1 cellular context compared by ENCODE assay signal in the genomic region with DNA sequence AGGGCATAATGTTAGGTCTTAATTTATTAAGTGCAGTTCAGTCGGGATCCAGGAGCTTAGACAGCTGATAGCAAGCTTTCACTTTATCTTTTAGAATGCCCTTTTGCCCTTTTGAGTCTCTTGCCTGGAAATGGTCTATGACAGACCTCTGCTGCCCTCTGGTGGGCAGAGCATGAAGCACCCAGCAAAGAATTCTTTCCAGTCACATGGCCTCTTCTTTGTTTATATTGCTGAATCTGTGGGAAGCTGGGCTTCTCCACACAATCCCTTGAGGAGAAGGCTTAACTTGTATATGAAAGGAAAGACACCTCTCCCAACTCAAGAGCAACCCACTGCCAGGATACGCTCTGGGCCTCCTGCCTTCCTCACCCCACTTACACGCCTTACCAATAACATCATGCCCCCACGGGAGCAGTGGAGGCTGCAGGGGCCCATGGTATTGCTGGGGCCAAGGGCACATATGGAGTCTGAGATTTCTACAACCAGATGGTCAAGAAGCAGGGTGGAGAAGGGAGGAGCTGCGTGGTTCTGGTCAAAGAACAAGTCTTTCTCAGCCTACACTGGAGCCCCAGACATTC.
TF ChIP-seq lines count a peak whose summit lies in the region.

No MANE protein-coding gene starts in this region.

TF ChIP-seq in HepG2, 621 proteins besides CTCF, POLR2A, EP300 and RAD21 (continued from another document and continues in another):
- TF ChIP-seq PPARG (CRISPR knock-in tag; conservative IDR thresholded peaks at IDR 0.05), result peak; percentile 84
- TF ChIP-seq ZNF777 (CRISPR knock-in tag; IDR thresholded peaks at IDR 0.05), result no peak
- no peak for TF ChIP-seq TSC22D2 (CRISPR knock-in tag; IDR thresholded peaks at IDR 0.05; ENCODE audit: borderline replicate concordance)
- TF ChIP-seq, protein P1, sequence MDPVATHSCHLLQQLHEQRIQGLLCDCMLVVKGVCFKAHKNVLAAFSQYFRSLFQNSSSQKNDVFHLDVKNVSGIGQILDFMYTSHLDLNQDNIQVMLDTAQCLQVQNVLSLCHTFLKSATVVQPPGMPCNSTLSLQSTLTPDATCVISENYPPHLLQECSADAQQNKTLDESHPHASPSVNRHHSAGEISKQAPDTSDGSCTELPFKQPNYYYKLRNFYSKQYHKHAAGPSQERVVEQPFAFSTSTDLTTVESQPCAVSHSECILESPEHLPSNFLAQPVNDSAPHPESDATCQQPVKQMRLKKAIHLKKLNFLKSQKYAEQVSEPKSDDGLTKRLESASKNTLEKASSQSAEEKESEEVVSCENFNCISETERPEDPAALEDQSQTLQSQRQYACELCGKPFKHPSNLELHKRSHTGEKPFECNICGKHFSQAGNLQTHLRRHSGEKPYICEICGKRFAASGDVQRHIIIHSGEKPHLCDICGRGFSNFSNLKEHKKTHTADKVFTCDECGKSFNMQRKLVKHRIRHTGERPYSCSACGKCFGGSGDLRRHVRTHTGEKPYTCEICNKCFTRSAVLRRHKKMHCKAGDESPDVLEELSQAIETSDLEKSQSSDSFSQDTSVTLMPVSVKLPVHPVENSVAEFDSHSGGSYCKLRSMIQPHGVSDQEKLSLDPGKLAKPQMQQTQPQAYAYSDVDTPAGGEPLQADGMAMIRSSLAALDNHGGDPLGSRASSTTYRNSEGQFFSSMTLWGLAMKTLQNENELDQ (CRISPR knock-in tag; IDR thresholded peaks at IDR 0.05; ENCODE audit: borderline replicate concordance), result no peak
- TF ChIP-seq ZNF256 (CRISPR knock-in tag; conservative IDR thresholded peaks at IDR 0.05), result 0 out of 2 replicates have a peak, but pooled peaks have one; percentile 53
- TF ChIP-seq THAP7 (CRISPR knock-in tag; IDR thresholded peaks at IDR 0.05), result no peak
- TF ChIP-seq SMAD3 (CRISPR knock-in tag; IDR thresholded peaks at IDR 0.05), result 0 out of 2 replicates have a peak, but pooled peaks have one; percentile 28
- peak; percentile 81; the same call in 1 of the 2 replicates for TF ChIP-seq ATF6 (CRISPR knock-in tag; conservative IDR thresholded peaks at IDR 0.05)
- no peak for TF ChIP-seq ZBTB3 (CRISPR knock-in tag; IDR thresholded peaks at IDR 0.05; ENCODE audit: borderline replicate concordance, low read depth)
- no peak for TF ChIP-seq RCOR2 (CRISPR knock-in tag; IDR thresholded peaks at IDR 0.05)
- TF ChIP-seq, protein P2, sequence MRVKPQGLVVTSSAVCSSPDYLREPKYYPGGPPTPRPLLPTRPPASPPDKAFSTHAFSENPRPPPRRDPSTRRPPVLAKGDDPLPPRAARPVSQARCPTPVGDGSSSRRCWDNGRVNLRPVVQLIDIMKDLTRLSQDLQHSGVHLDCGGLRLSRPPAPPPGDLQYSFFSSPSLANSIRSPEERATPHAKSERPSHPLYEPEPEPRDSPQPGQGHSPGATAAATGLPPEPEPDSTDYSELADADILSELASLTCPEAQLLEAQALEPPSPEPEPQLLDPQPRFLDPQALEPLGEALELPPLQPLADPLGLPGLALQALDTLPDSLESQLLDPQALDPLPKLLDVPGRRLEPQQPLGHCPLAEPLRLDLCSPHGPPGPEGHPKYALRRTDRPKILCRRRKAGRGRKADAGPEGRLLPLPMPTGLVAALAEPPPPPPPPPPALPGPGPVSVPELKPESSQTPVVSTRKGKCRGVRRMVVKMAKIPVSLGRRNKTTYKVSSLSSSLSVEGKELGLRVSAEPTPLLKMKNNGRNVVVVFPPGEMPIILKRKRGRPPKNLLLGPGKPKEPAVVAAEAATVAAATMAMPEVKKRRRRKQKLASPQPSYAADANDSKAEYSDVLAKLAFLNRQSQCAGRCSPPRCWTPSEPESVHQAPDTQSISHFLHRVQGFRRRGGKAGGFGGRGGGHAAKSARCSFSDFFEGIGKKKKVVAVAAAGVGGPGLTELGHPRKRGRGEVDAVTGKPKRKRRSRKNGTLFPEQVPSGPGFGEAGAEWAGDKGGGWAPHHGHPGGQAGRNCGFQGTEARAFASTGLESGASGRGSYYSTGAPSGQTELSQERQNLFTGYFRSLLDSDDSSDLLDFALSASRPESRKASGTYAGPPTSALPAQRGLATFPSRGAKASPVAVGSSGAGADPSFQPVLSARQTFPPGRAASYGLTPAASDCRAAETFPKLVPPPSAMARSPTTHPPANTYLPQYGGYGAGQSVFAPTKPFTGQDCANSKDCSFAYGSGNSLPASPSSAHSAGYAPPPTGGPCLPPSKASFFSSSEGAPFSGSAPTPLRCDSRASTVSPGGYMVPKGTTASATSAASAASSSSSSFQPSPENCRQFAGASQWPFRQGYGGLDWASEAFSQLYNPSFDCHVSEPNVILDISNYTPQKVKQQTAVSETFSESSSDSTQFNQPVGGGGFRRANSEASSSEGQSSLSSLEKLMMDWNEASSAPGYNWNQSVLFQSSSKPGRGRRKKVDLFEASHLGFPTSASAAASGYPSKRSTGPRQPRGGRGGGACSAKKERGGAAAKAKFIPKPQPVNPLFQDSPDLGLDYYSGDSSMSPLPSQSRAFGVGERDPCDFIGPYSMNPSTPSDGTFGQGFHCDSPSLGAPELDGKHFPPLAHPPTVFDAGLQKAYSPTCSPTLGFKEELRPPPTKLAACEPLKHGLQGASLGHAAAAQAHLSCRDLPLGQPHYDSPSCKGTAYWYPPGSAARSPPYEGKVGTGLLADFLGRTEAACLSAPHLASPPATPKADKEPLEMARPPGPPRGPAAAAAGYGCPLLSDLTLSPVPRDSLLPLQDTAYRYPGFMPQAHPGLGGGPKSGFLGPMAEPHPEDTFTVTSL (CRISPR knock-in tag; IDR thresholded peaks at IDR 0.05; ENCODE audit: borderline replicate concordance), result no peak
- no peak for TF ChIP-seq PTBP1 (IDR thresholded peaks at IDR 0.05; ENCODE audit: low read depth, low read length, poor library complexity, severe bottlenecking)
- TF ChIP-seq ZNF572 (CRISPR knock-in tag; IDR thresholded peaks at IDR 0.05), result peak; percentile 57; the same call in 1 of the 2 replicates
- TF ChIP-seq MXI1 (IDR thresholded peaks at IDR 0.05; ENCODE audit: borderline replicate concordance, low read depth, low read length), result peak; percentile 86; the same call in 1 of the 3 replicates
- TF ChIP-seq REXO4 (CRISPR knock-in tag; IDR thresholded peaks at IDR 0.05; ENCODE audit: borderline replicate concordance), result no peak; the same call in 1 of the 2 replicates
- TF ChIP-seq ZNF33A (CRISPR knock-in tag; IDR thresholded peaks at IDR 0.05; ENCODE audit: borderline replicate concordance), result no peak
- peak; percentile 69 for TF ChIP-seq TEAD3 (CRISPR knock-in tag; optimal IDR thresholded peaks at IDR 0.05; ENCODE audit: borderline replicate concordance)
- 0 out of 2 replicates have a peak, but pooled peaks have one; percentile 55 for TF ChIP-seq RFXANK (CRISPR knock-in tag; IDR thresholded peaks at IDR 0.05)
- 0 out of 2 replicates have a peak, but pooled peaks have one; percentile 37 for TF ChIP-seq DRAP1 (CRISPR knock-in tag; IDR thresholded peaks at IDR 0.05)
- no peak for TF ChIP-seq KAT7 (CRISPR knock-in tag; IDR thresholded peaks at IDR 0.05; ENCODE audit: borderline replicate concordance)
- peak; percentile 26; the same call in 1 of the 2 replicates for TF ChIP-seq FOSL2 (CRISPR knock-in tag; IDR thresholded peaks at IDR 0.05)
- no peak for TF ChIP-seq HHEX (CRISPR knock-in tag; IDR thresholded peaks at IDR 0.05)
- TF ChIP-seq POLR2G (IDR thresholded peaks at IDR 0.05; ENCODE audit: low read depth, low read length), result no peak
- TF ChIP-seq, protein P3, sequence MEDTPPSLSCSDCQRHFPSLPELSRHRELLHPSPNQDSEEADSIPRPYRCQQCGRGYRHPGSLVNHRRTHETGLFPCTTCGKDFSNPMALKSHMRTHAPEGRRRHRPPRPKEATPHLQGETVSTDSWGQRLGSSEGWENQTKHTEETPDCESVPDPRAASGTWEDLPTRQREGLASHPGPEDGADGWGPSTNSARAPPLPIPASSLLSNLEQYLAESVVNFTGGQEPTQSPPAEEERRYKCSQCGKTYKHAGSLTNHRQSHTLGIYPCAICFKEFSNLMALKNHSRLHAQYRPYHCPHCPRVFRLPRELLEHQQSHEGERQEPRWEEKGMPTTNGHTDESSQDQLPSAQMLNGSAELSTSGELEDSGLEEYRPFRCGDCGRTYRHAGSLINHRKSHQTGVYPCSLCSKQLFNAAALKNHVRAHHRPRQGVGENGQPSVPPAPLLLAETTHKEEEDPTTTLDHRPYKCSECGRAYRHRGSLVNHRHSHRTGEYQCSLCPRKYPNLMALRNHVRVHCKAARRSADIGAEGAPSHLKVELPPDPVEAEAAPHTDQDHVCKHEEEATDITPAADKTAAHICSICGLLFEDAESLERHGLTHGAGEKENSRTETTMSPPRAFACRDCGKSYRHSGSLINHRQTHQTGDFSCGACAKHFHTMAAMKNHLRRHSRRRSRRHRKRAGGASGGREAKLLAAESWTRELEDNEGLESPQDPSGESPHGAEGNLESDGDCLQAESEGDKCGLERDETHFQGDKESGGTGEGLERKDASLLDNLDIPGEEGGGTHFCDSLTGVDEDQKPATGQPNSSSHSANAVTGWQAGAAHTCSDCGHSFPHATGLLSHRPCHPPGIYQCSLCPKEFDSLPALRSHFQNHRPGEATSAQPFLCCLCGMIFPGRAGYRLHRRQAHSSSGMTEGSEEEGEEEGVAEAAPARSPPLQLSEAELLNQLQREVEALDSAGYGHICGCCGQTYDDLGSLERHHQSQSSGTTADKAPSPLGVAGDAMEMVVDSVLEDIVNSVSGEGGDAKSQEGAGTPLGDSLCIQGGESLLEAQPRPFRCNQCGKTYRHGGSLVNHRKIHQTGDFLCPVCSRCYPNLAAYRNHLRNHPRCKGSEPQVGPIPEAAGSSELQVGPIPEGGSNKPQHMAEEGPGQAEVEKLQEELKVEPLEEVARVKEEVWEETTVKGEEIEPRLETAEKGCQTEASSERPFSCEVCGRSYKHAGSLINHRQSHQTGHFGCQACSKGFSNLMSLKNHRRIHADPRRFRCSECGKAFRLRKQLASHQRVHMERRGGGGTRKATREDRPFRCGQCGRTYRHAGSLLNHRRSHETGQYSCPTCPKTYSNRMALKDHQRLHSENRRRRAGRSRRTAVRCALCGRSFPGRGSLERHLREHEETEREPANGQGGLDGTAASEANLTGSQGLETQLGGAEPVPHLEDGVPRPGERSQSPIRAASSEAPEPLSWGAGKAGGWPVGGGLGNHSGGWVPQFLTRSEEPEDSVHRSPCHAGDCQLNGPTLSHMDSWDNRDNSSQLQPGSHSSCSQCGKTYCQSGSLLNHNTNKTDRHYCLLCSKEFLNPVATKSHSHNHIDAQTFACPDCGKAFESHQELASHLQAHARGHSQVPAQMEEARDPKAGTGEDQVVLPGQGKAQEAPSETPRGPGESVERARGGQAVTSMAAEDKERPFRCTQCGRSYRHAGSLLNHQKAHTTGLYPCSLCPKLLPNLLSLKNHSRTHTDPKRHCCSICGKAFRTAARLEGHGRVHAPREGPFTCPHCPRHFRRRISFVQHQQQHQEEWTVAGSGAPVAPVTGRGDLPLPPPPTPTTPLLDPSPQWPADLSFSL (CRISPR knock-in tag; IDR thresholded peaks at IDR 0.05), result no peak
- no peak for TF ChIP-seq ZNF30 (CRISPR knock-in tag; IDR thresholded peaks at IDR 0.05)
- TF ChIP-seq ZSCAN9 (CRISPR knock-in tag; IDR thresholded peaks at IDR 0.05; ENCODE audit: borderline replicate concordance), result peak; percentile 75; the same call in 1 of the 2 replicates
- TF ChIP-seq NFKB2 (CRISPR knock-in tag; IDR thresholded peaks at IDR 0.05; ENCODE audit: borderline replicate concordance), result no peak
- no peak for TF ChIP-seq ZEB1 (IDR thresholded peaks at IDR 0.05; ENCODE audit: insufficient replicate concordance, low read depth)
- no peak for TF ChIP-seq ZFP90 (CRISPR knock-in tag; IDR thresholded peaks at IDR 0.05; ENCODE audit: borderline replicate concordance)
- TF ChIP-seq CENPBD1 (CRISPR knock-in tag; IDR thresholded peaks at IDR 0.05; ENCODE audit: borderline replicate concordance, low read depth), result no peak
- peak; percentile 72; the same call in 1 of the 2 replicates for TF ChIP-seq ARID3A (IDR thresholded peaks at IDR 0.05; ENCODE audit: low read depth, low read length)
- TF ChIP-seq ZNF260 (CRISPR knock-in tag; IDR thresholded peaks at IDR 0.05; ENCODE audit: borderline replicate concordance, low read depth), result no peak; the same call in 1 of the 2 replicates
- TF ChIP-seq CCAR2 (optimal IDR thresholded peaks at IDR 0.05; ENCODE audit: low read depth, low read length), result no peak
- TF ChIP-seq SALL1 (CRISPR knock-in tag; IDR thresholded peaks at IDR 0.05), result peak; percentile 36
- peak; percentile 54; the same call in 1 of the 2 replicates for TF ChIP-seq MAX (IDR thresholded peaks at IDR 0.05)
- TF ChIP-seq ZNF7 (CRISPR knock-in tag; IDR thresholded peaks at IDR 0.05), result no peak
